Comparison of ENCODE assay signal across 26 cellular contexts in genomic region chr5:39441838-39442237, GRCh38. TPM values are rescaled to one million over a fixed set of nuclear protein-coding genes. Genes with fewer than 3 reads are reported as not detected.
DNase-seq lines count a peak whose midpoint lies in the region; ATAC-seq and TF ChIP-seq lines count a peak whose summit lies in the region.
"Had no signal": no experiment of that assay in that cellular context is flagged by ENCODE, and none has a peak within 500 bp of the region (broad histone marks: within the 10 kb centered on the region; RNA-seq: fewer than 3 reads in every experiment).

No MANE protein-coding gene starts in this region.

- in situ Hi-C loops in HAP-1 (cut with MboI; ENCODE audit: low sequenced_read_pairs), result no loop called here

- TF ChIP-seq EP300 in gastroesophageal sphincter (IDR thresholded peaks at IDR 0.05) (no peak), sigmoid colon (IDR thresholded peaks at IDR 0.05) (no peak)

- no peaks in the 10 kb centered on the region for H3K36me3 ChIP-seq in adrenal gland (replicated peaks in 1 of 2)
- no peaks in the 10 kb centered on the region for H3K36me3 ChIP-seq in gastroesophageal sphincter
- no peaks in the 10 kb centered on the region for H3K36me3 ChIP-seq in sigmoid colon
- no peaks in the 10 kb centered on the region for H3K36me3 ChIP-seq in HAP-1 (replicated peaks)
- H3K36me3 ChIP-seq: MG63, SJCRH30 had no signal

- intact Hi-C loops in Right ventricle myocardium superior (cut with DNase I) (no loop called here), left cardiac atrium (cut with DNase I) (no loop called here), adrenal gland (cut with DNase I) (no loop called here), sigmoid colon (cut with DNase I) (no loop called here)

- H3K4me1 ChIP-seq in adrenal gland (replicated peaks in 1 of 2) (peaks cover 18 to 27% of the 10 kb centered on the region in 2 donors), gastroesophageal sphincter (no peaks in the 10 kb centered on the region), sigmoid colon (peaks cover 0 to 23% (median 7%) of the 10 kb centered on the region in 4 donors), HAP-1 (no peaks in the 10 kb centered on the region)
- H3K4me1 ChIP-seq: SJCRH30 had no signal

- ATAC-seq in Right ventricle myocardium superior (ENCODE audit: poor library complexity) (peak; percentile 36), left cardiac atrium (no peak), gastroesophageal sphincter (peak; percentile 16), GM18870 (IDR thresholded peaks at IDR 0.05; ENCODE audit: unreplicated experiment) (no peak)
- ATAC-seq: K562, Panc1 had no signal

- WGBS in adrenal gland, 4 donors, result 47 to 63% (median 57%) methylated on average over 2 of the region's 2 CpGs
- 15 to 60% methylated on average over 1 of the region's 2 CpGs for WGBS in gastroesophageal sphincter (ENCODE audit: low coverage in 1 of 2), 2 donors
- WGBS in sigmoid colon, 2 donors, result 73 to 88% methylated on average over 2 of the region's 2 CpGs

- no peak for TF ChIP-seq CTCF in adrenal gland (IDR thresholded peaks at IDR 0.05)
- TF ChIP-seq CTCF in gastroesophageal sphincter (IDR thresholded peaks at IDR 0.05), result no peak
- no peak for TF ChIP-seq CTCF in sigmoid colon (IDR thresholded peaks at IDR 0.05)

- H3K9me3 ChIP-seq in adrenal gland (replicated peaks in 1 of 3), result no peaks in the 10 kb centered on the region
- H3K9me3 ChIP-seq in gastroesophageal sphincter, result no peaks in the 10 kb centered on the region
- no peaks in the 10 kb centered on the region for H3K9me3 ChIP-seq in sigmoid colon
- H3K9me3 ChIP-seq in HAP-1, result no peaks in the 10 kb centered on the region
- H3K9me3 ChIP-seq: MG63, SJCRH30 had no signal

- no peak overlapping the region for H3K4me3 ChIP-seq in adrenal gland
- H3K4me3 ChIP-seq in gastroesophageal sphincter, result no peak overlapping the region
- H3K4me3 ChIP-seq in sigmoid colon, result no peak overlapping the region
- H3K4me3 ChIP-seq in HAP-1, result no peak overlapping the region
- H3K4me3 ChIP-seq: K562, MG63, SJCRH30 had no signal

- DNase-seq in Right ventricle myocardium superior (no peak), left cardiac atrium (no peak), adrenal gland (no peak), sigmoid colon (no peak), HAP-1 (ENCODE audit: low spot score in 2 of 2) (no peak)
- DNase-seq in stimulated activated CD4-positive, alpha-beta T cell treated with anti-CD3 and anti-CD28 coated beads, Interleukin-1b, Interleukin-23, amount 100 ng/mL, for 48 hours, result no peak
- DNase-seq: 8988T; AML-193; C1 segment of cervical spinal cord; Calu3; CD8-positive, alpha-beta memory T cell; DMS153; GOT3; MG63; NCI-H1048; NCI-H1417 treated with DMSO at 0.1 percent for 48 hours; NCI-H187; NCI-H2107; NCI-H748 treated with DMSO at 0.1 percent for 48 hours; NK-92 treated with Interleukin-12 subunit alpha and Interleukin-12 subunit beta, amount 100 ng/mL, for 24 hours; SJCRH30 had no signal

- no peaks in the 10 kb centered on the region for H3K27me3 ChIP-seq in adrenal gland
- H3K27me3 ChIP-seq in gastroesophageal sphincter, result no peaks in the 10 kb centered on the region
- H3K27me3 ChIP-seq in sigmoid colon, result no peaks in the 10 kb centered on the region
- H3K27me3 ChIP-seq in HAP-1 (ENCODE audit: low read depth), result no peaks in the 10 kb centered on the region
- H3K27me3 ChIP-seq: MG63 had no signal

- H3K27ac ChIP-seq in adrenal gland (peak overlapping the region; percentile 10 to 61 (median 39)), gastroesophageal sphincter (peak overlapping the region in 1 of 4 donors; percentile 23), sigmoid colon (peak overlapping the region in 3 of 4 donors; percentile 8 to 24 (median 13))
- H3K27ac ChIP-seq: SJCRH30 had no signal

- no peak for TF ChIP-seq POLR2A in adrenal gland (IDR thresholded peaks at IDR 0.05)
- TF ChIP-seq POLR2A in gastroesophageal sphincter (IDR thresholded peaks at IDR 0.05), result no peak
- no peak for TF ChIP-seq POLR2A in sigmoid colon (IDR thresholded peaks at IDR 0.05)

RNA-seq across cellular contexts. Expression of gene DAB2, which starts 17.1 kb away (rescaled TPM):
- total RNA-seq in Right ventricle myocardium superior, result 29.9 TPM
- 10 to 100 TPM; 58.2 to 67.3 TPM for total RNA-seq in left cardiac atrium
- 100 to 1,000 TPM in 7 of 8 donors, 10 to 100 TPM in 1; 96.1 to 418 (median 224) TPM for total RNA-seq in adrenal gland
- 100 to 1,000 TPM; 111 to 200 (median 119) TPM for polyA plus RNA-seq in adrenal gland
- 100 to 1,000 TPM in 1 of 4 donors, 10 to 100 TPM in 3; 30.8 to 121 (median 47.4) TPM for total RNA-seq in gastroesophageal sphincter
- 10 to 100 TPM; 55.0 to 74.1 (median 59.9) TPM for total RNA-seq in sigmoid colon
- polyA plus RNA-seq in sigmoid colon, result 10 to 100 TPM; 17.9 to 30.6 (median 20.8) TPM
- total RNA-seq: G401 had no signal

Comparison
In these comparisons a context has a peak if more than half of its experiments do, and no peak if none do; other contexts are left out.
1. ATAC-seq: peak in Right ventricle myocardium superior (single experiment) and gastroesophageal sphincter (single experiment); none in left cardiac atrium (0 of 2) and GM18870 (single experiment).